In the genomic region with DNA sequence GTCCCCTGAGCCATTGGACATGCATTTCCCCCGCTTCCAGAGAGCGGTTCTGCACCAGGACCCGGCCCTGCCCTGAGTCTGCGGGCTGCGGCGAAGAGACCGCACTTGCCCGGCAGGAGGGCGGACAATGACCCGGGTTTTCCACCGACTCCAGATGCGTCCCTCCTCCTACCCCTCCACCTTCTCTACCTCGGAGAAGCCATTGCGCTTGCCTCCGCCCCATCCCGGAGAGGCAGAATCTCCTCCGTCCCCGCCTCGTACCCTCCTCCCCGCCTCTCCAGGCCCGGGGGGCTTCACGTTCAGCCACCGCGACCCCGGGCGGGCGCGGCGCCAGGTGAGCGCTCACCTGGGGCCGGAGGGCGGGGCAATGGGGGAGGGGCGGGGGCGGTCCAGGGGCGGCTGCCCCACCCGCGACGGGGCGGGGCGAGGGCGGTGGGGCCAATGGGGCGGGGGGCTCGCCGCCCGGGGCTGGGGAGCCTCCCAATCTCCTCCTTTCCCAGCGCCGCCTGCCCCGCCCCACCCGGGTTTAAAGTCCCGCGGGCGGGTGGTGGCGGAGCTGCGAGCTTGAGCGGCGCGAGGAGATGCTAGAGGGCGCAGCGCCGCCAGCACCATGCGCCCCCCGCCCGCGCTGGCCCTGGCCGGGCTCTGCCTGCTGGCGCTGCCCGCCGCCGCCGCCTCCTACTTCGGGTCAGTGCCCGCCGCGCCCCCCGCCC, we compare ENCODE assay signal across 8 cellular contexts. TPM values are rescaled to one million over a fixed set of nuclear protein-coding genes. Genes with fewer than 3 reads are reported as not detected.
DNase-seq lines count a peak whose midpoint lies in the region; ATAC-seq, FAIRE-seq and TF ChIP-seq lines count a peak whose summit lies in the region.

Gene WNT9B (plus strand): TSS at position 555 of the 713 bp plus-strand sequence. CDS start 56 bp downstream, at position 611.

- H2BK12ac ChIP-seq in mesenchymal stem cell (ENCODE audit: low read length in 2 of 2), result no peak within 1 kb of the TSS

- no peak within 1 kb of the TSS for H3K4ac ChIP-seq in mesenchymal stem cell (ENCODE audit: low read depth in 1 of 2, low read length in 2 of 2)

- intact Hi-C loops in colonic mucosa (cut with DNase I), result no loop called here

- H2BK5ac ChIP-seq in mesenchymal stem cell (ENCODE audit: low read depth, low read length, poor library complexity, severe bottlenecking), result no peak within 1 kb of the TSS

- no peak for TF ChIP-seq CTCF in colonic mucosa (IDR thresholded peaks at IDR 0.05)

- WGBS in mesenchymal stem cell, result 2% methylated on average over 34 of the region's 75 CpGs

- H3K4me1 ChIP-seq in colonic mucosa (peaks cover 4% of the 10 kb centered on the region), mesenchymal stem cell (ENCODE audit: control insufficient read depth, insufficient read depth, low read depth, low read length) (peaks cover 14% of the 10 kb centered on the region)

- no peak within 1 kb of the TSS for H4K91ac ChIP-seq in mesenchymal stem cell (ENCODE audit: low read length)

- H3K36me3 ChIP-seq in colonic mucosa (no peaks in the 10 kb centered on the region), mesenchymal stem cell (ENCODE audit: control insufficient read depth in 1 of 2, insufficient read depth in 2 of 2, low read depth in 1 of 2, low read length in 2 of 2) (no peaks in the 10 kb centered on the region)

- H3K18ac ChIP-seq in mesenchymal stem cell (ENCODE audit: low read depth in 1 of 2, low read length in 2 of 2), result no peak within 1 kb of the TSS

- H3K27me3 ChIP-seq in colonic mucosa (peaks cover 38% of the 10 kb centered on the region), mesenchymal stem cell (ENCODE audit: control insufficient read depth in 1 of 2, insufficient read depth in 1 of 2, low read length in 2 of 2) (peaks cover 72 to 84% of the 10 kb centered on the region in 2 experiments)

- H4K8ac ChIP-seq in mesenchymal stem cell (ENCODE audit: low read length), result no peak within 1 kb of the TSS

- no peaks in the 10 kb centered on the region for H3K9me3 ChIP-seq in colonic mucosa
- H3K9me3 ChIP-seq in mesenchymal stem cell (ENCODE audit: control insufficient read depth, low read length), result no peaks in the 10 kb centered on the region

- no peak within 1 kb of the TSS for H3K14ac ChIP-seq in mesenchymal stem cell (ENCODE audit: low read length in 2 of 2)

- peak within 1 kb of the TSS in 1 of 2 experiments; percentile 63 for H3K23ac ChIP-seq in mesenchymal stem cell (ENCODE audit: low read length in 2 of 2)

- H3K79me1 ChIP-seq in mesenchymal stem cell (replicated peaks; ENCODE audit: low read length, poor library complexity, severe bottlenecking), result no peaks in the 10 kb centered on the region

- H3K27ac ChIP-seq in colonic mucosa (no peak within 1 kb of the TSS), mesenchymal stem cell (ENCODE audit: low read length, poor library complexity, severe bottlenecking) (no peak within 1 kb of the TSS)

- no peak within 1 kb of the TSS for H2AK5ac ChIP-seq in mesenchymal stem cell (ENCODE audit: low read length, severe bottlenecking)

- H3K9ac ChIP-seq in colonic mucosa (ENCODE audit: low read depth in 2 of 2, low read length in 2 of 2) (no peak within 1 kb of the TSS), mesenchymal stem cell (ENCODE audit: low read length) (peak within 1 kb of the TSS; percentile 29)

- peak within 1 kb of the TSS; percentile 36 for H2AFZ ChIP-seq in mesenchymal stem cell (ENCODE audit: low read depth, low read length)

- H3K4me2 ChIP-seq in mesenchymal stem cell (ENCODE audit: low read length, poor library complexity, severe bottlenecking), result peak within 1 kb of the TSS; percentile 78

- DNase-seq in Daoy (ENCODE audit: low read depth) (peak; percentile 66), NCI-H2171 treated with DMSO at 0.1 percent for 48 hours (lab: John Stamatoyannopoulos, UW) (peak; percentile 75), colonic mucosa (peak; percentile 78), mesenchymal stem cell (no peak), urothelium cell line (ENCODE audit: low spot score) (peak; percentile 82), dedifferentiated amniotic fluid mesenchymal stem cell (ENCODE audit: extremely low spot score) (no peak)

- no peak within 1 kb of the TSS for H2BK120ac ChIP-seq in mesenchymal stem cell (ENCODE audit: low read depth, low read length)

- FAIRE-seq in urothelium cell line (lab: Jason Lieb, UNC), result no peak

- ATAC-seq in GM21737 (IDR thresholded peaks at IDR 0.05; ENCODE audit: unreplicated experiment), result no peak
- ATAC-seq in HG03097 (IDR thresholded peaks at IDR 0.05; ENCODE audit: low FRiP score, unreplicated experiment), result no peak

- no peak within 1 kb of the TSS for H2BK15ac ChIP-seq in mesenchymal stem cell (ENCODE audit: low read depth, poor library complexity, severe bottlenecking)

- H3K4me3 ChIP-seq in colonic mucosa (no peak within 1 kb of the TSS), mesenchymal stem cell (ENCODE audit: insufficient read depth in 1 of 2, low read depth in 1 of 2, low read length in 2 of 2) (peak within 1 kb of the TSS; percentile 41 to 61)

RNA-seq across cellular contexts. Expression of gene WNT9B, which starts in this region (rescaled TPM):
- total RNA-seq in Daoy (2014; rRNA removed; shearing (Covaris generic)), result 0.06 TPM in 1 of 2 replicates, not detected in the other
- total RNA-seq in colonic mucosa, result not detected
- polyA plus RNA-seq in mesenchymal stem cell (2013, experiment 1 of 2), result not detected
- not detected for polyA plus RNA-seq in mesenchymal stem cell (2013, experiment 2 of 2)

Comparison
In these comparisons a context has a peak if more than half of its experiments do, and no peak if none do; other contexts are left out.
1. Peak in DNase-seq in Daoy; RNA of the gene not detected or under 1 TPM.
2. Peak in DNase-seq in colonic mucosa; RNA of the gene not detected or under 1 TPM.
3. DNase-seq: peak in NCI-H2171 treated with DMSO at 0.1 percent for 48 hours (single experiment) and urothelium cell line (single experiment); none in mesenchymal stem cell (single experiment) and dedifferentiated amniotic fluid mesenchymal stem cell (single experiment).